18 cellular contexts compared by ENCODE assay signal in the genomic region with DNA sequence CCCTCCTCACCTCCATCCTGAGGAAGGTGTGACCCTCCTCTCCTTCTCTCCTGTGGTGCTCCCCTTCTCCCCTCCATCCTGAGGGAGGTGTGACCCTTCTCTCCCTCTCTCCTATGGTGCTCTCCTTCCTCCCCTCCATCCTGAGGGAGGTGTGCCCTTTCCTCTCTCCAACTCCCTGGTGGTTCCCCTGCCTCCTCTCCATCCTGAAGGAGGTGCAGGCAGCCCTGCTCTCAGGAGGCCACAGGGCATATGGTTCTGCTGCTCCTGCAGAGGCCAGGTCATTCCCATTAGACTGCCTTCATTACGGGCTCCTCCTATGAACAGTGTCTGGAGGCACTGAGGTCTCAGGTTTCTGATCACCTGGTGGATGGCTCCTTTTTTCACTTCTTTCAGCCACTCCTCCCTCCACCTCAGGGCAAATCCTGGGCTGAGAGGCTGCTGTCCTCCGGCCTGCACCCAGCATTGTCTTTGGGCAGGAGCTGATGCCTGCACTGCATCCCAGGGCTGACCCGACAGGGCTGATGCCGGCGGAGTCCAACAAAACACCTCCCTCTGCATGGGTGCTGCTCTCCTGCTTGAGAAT.
"Had no signal": no experiment of that assay in that cellular context is flagged by ENCODE, and none has a peak within 500 bp of the region (broad histone marks: within the 10 kb centered on the region; RNA-seq: fewer than 3 reads in every experiment).

No MANE protein-coding gene starts in this region.

- H3K4me3 ChIP-seq: adrenal gland, body of pancreas, lung, prostate gland, right lobe of liver, tibial nerve had no signal

- H3K27me3 ChIP-seq: adrenal gland, body of pancreas, right lobe of liver, tibial nerve had no signal

- H3K4me1 Mint-ChIP-seq: central memory CD8-positive, alpha-beta T cell; immature natural killer cell; naive B cell; stimulated activated effector memory CD8-positive, alpha-beta T cell treated with anti-CD3 and anti-CD28 coated beads, Interleukin-12 subunit alpha, Interleukin-12 subunit beta, amount 100 ng/mL, for 72 hours had no signal

- H3K36me3 Mint-ChIP-seq: immature natural killer cell; stimulated activated effector memory CD8-positive, alpha-beta T cell treated with anti-CD3 and anti-CD28 coated beads, Interleukin-12 subunit alpha, Interleukin-12 subunit beta, amount 100 ng/mL, for 72 hours had no signal

- H3K9me3 Mint-ChIP-seq: central memory CD8-positive, alpha-beta T cell had no signal

- H3K4me3 Mint-ChIP-seq: central memory CD8-positive, alpha-beta T cell; immature natural killer cell; naive B cell; stimulated activated effector memory CD8-positive, alpha-beta T cell treated with anti-CD3 and anti-CD28 coated beads, Interleukin-12 subunit alpha, Interleukin-12 subunit beta, amount 100 ng/mL, for 72 hours had no signal

- DNase-seq: activated CD4-positive, alpha-beta T cell treated with anti-CD3 and anti-CD28 coated beads, Interleukin-2, amount 50 U/mL, for 4 hours; activated CD4-positive, CD25-positive, alpha-beta regulatory T cell treated with anti-CD3 and anti-CD28 coated beads, Interleukin-2, amount 50 U/mL, for 72 hours; activated naive CD4-positive, alpha-beta T cell treated with anti-CD3 and anti-CD28 coated beads, Interleukin-2, amount 50 U/mL, for 16 hours; activated T-cell treated with anti-CD3 and anti-CD28 coated beads, Interleukin-2, amount 50 U/mL, for 1 hour; adrenal gland; body of pancreas; effector memory CD4-positive, alpha-beta T cell; hippocampal formation; immature natural killer cell; left cardiac atrium; naive B cell; nucleus accumbens; right lobe of liver had no signal

- H3K27ac Mint-ChIP-seq: immature natural killer cell; naive B cell; stimulated activated effector memory CD8-positive, alpha-beta T cell treated with anti-CD3 and anti-CD28 coated beads, Interleukin-12 subunit alpha, Interleukin-12 subunit beta, amount 100 ng/mL, for 72 hours had no signal

- H3K36me3 ChIP-seq: adrenal gland, prostate gland, right lobe of liver, tibial nerve had no signal

- ATAC-seq: body of pancreas, left cardiac atrium, right lobe of liver had no signal
